In the genomic region with DNA sequence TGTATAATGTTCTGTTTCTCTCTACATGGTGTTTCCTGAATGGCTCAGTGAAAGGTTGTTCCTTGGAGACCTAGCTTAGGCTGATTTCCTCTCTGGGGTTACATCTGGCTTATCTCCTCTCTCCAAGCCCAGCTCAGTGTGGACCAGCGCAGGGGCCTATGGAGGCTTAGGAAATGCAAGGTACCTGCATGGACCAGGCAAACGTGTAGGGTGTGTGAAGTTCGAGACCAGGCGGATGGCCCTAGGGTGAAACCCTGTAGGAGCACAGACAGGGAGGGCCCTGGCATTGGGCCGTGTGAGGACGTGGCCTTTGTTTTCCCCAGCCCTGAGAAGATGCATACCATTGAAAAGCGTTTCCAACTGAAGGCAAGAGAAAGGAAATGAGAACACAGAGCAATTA, we compare ENCODE assay signal across 20 cellular contexts. TPM values are rescaled to one million over a fixed set of nuclear protein-coding genes. Genes with fewer than 3 reads are reported as not detected.
DNase-seq lines count a peak whose midpoint lies in the region; ATAC-seq and TF ChIP-seq lines count a peak whose summit lies in the region.
"Had no signal": no experiment of that assay in that cellular context is flagged by ENCODE, and none has a peak within 500 bp of the region (broad histone marks: within the 10 kb centered on the region; RNA-seq: fewer than 3 reads in every experiment).

No MANE protein-coding gene starts in this region.

- peak in 5 of 8 donors; percentile 20 to 61 (median 52) for ATAC-seq in heart right ventricle
- ATAC-seq in WTC11 = peak; percentile 41
- peak; percentile 34 for ATAC-seq in esophagus mucosa
- peak; percentile 9 for ATAC-seq in upper lobe of right lung

- H3K27ac ChIP-seq in heart right ventricle (peak overlapping the region in 2 of 10 donors; percentile 15 to 31), upper lobe of right lung (no peak overlapping the region)
- H3K27ac ChIP-seq: PC-9 had no signal

- no peaks in the 10 kb centered on the region for H3K27me3 ChIP-seq in heart right ventricle
- H3K27me3 ChIP-seq in upper lobe of right lung = no peaks in the 10 kb centered on the region
- H3K27me3 ChIP-seq: MG63 had no signal

- peaks cover 0 to 36% (median 0%) of the 10 kb centered on the region in 9 donors for H3K4me1 ChIP-seq in heart right ventricle
- H3K4me1 ChIP-seq in upper lobe of right lung = peaks cover 3% of the 10 kb centered on the region

- H3K9me3 ChIP-seq in heart right ventricle = no peaks in the 10 kb centered on the region
- H3K9me3 ChIP-seq in upper lobe of right lung = no peaks in the 10 kb centered on the region
- H3K9me3 ChIP-seq: MG63 had no signal

- H3K36me3 Mint-ChIP-seq in WTC11 = peaks cover 7% of the 10 kb centered on the region
- no peaks in the 10 kb centered on the region for H3K36me3 Mint-ChIP-seq in activated CD4-positive, alpha-beta memory T cell treated with anti-CD3 and anti-CD28 coated beads for 36 hours

- peak overlapping the region; percentile 10; the same call in 1 of the 2 replicates for H3K27ac Mint-ChIP-seq in WTC11
- no peak overlapping the region for H3K27ac Mint-ChIP-seq in activated CD4-positive, alpha-beta memory T cell treated with anti-CD3 and anti-CD28 coated beads for 36 hours
- H3K27ac Mint-ChIP-seq: CD4-positive, alpha-beta T cell had no signal

- WGBS in heart right ventricle, 2 donors = 55 to 72% methylated on average over 7 of the region's 7 CpGs

- CTCF ChIA-PET in WTC11 (lab: Charles Lee) = no interaction called here
- CTCF ChIA-PET in activated CD4-positive, alpha-beta memory T cell treated with anti-CD3 and anti-CD28 coated beads for 36 hours (lab: Charles Lee) = no interaction called here

- DNase-seq in heart right ventricle = no peak
- no peak for DNase-seq in cardiac septum (ENCODE audit: low spot score)
- DNase-seq in WTC11 (ENCODE audit: low spot score) = no peak
- DNase-seq in upper lobe of right lung = no peak
- DNase-seq in stimulated activated CD4-positive, alpha-beta T cell treated with anti-CD3 and anti-CD28 coated beads, Interleukin-2, amount 100 ng/mL, for 48 hours = no peak
- no peak for DNase-seq in NCI-H2107 treated with DMSO at 0.1 percent for 48 hours (lab: John Stamatoyannopoulos, UW; ENCODE audit: unreplicated experiment)
- no peak for DNase-seq in activated CD4-positive, alpha-beta memory T cell treated with anti-CD3 and anti-CD28 coated beads for 36 hours
- DNase-seq: CD4-positive, alpha-beta T cell; COR-L47; DMS53; IMR-90; KG1; MG63; NCI-H1694; NCI-H2029 treated with DMSO at 0.1 percent for 48 hours; NCI-H2227 treated with DMSO at 0.1 percent for 48 hours; NCI-H526 treated with DMSO at 0.1 percent for 48 hours; PC-9; SHP77 had no signal

- no peak overlapping the region for H3K4me3 Mint-ChIP-seq in WTC11
- no peak overlapping the region for H3K4me3 Mint-ChIP-seq in activated CD4-positive, alpha-beta memory T cell treated with anti-CD3 and anti-CD28 coated beads for 36 hours
- H3K4me3 Mint-ChIP-seq: CD4-positive, alpha-beta T cell had no signal

- no peaks in the 10 kb centered on the region for H3K27me3 Mint-ChIP-seq in WTC11 (ENCODE audit: low read depth)
- H3K27me3 Mint-ChIP-seq in activated CD4-positive, alpha-beta memory T cell treated with anti-CD3 and anti-CD28 coated beads for 36 hours = no peaks in the 10 kb centered on the region
- H3K27me3 Mint-ChIP-seq: CD4-positive, alpha-beta T cell had no signal

- H3K4me3 ChIP-seq in heart right ventricle (no peak overlapping the region), upper lobe of right lung (no peak overlapping the region)
- H3K4me3 ChIP-seq: MG63, PC-9 had no signal

- H3K36me3 ChIP-seq in heart right ventricle = no peaks in the 10 kb centered on the region
- H3K36me3 ChIP-seq in upper lobe of right lung = no peaks in the 10 kb centered on the region
- H3K36me3 ChIP-seq: MG63 had no signal

- TF ChIP-seq CTCF in heart right ventricle (IDR thresholded peaks at IDR 0.05) = no peak
- TF ChIP-seq CTCF in WTC11 (IDR thresholded peaks at IDR 0.05) = no peak
- TF ChIP-seq CTCF in upper lobe of right lung (IDR thresholded peaks at IDR 0.05) = no peak

- H3K4me1 Mint-ChIP-seq in WTC11 = peaks cover 55% of the 10 kb centered on the region
- no peaks in the 10 kb centered on the region for H3K4me1 Mint-ChIP-seq in activated CD4-positive, alpha-beta memory T cell treated with anti-CD3 and anti-CD28 coated beads for 36 hours (ENCODE audit: low read depth)

- intact Hi-C loops in heart right ventricle (cut with DNase I) (loop anchor here in 1 of 10 donors (5.0 kb wide), 1 partner anchor 57 kb away; a partner anchor contains a TSS), cardiac septum (cut with DNase I) (no loop called here), upper lobe of right lung (cut with DNase I) (no loop called here)
- intact Hi-C loops in activated CD4-positive, alpha-beta memory T cell treated with anti-CD3 and anti-CD28 coated beads for 36 hours (cut with micrococcal nuclease) = no loop called here

- POLR2A ChIA-PET in WTC11 (lab: Charles Lee) = no interaction called here
- POLR2A ChIA-PET in activated CD4-positive, alpha-beta memory T cell treated with anti-CD3 and anti-CD28 coated beads for 36 hours (lab: Charles Lee) = no interaction called here

- H3K9me3 Mint-ChIP-seq in WTC11 = no peaks in the 10 kb centered on the region
- no peaks in the 10 kb centered on the region for H3K9me3 Mint-ChIP-seq in activated CD4-positive, alpha-beta memory T cell treated with anti-CD3 and anti-CD28 coated beads for 36 hours
- H3K9me3 Mint-ChIP-seq: CD4-positive, alpha-beta T cell had no signal

TF ChIP-seq in WTC11, 78 proteins besides CTCF, POLR2A, EP300 and RAD21:
- TF ChIP-seq, protein P1, sequence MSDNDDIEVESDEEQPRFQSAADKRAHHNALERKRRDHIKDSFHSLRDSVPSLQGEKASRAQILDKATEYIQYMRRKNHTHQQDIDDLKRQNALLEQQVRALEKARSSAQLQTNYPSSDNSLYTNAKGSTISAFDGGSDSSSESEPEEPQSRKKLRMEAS (CRISPR knock-in tag; IDR thresholded peaks at IDR 0.05) = no peak
- TF ChIP-seq JAZF1 (CRISPR knock-in tag; IDR thresholded peaks at IDR 0.05) (no peak), TEAD4 (CRISPR knock-in tag; IDR thresholded peaks at IDR 0.05) (no peak), RELA (CRISPR knock-in tag; IDR thresholded peaks at IDR 0.05; ENCODE audit: borderline replicate concordance) (no peak), SMAD4 (CRISPR knock-in tag; IDR thresholded peaks at IDR 0.05) (no peak), GRHL2 (CRISPR knock-in tag; IDR thresholded peaks at IDR 0.05; ENCODE audit: insufficient replicate concordance, severe bottlenecking) (no peak)
- TF ChIP-seq, protein P2, sequence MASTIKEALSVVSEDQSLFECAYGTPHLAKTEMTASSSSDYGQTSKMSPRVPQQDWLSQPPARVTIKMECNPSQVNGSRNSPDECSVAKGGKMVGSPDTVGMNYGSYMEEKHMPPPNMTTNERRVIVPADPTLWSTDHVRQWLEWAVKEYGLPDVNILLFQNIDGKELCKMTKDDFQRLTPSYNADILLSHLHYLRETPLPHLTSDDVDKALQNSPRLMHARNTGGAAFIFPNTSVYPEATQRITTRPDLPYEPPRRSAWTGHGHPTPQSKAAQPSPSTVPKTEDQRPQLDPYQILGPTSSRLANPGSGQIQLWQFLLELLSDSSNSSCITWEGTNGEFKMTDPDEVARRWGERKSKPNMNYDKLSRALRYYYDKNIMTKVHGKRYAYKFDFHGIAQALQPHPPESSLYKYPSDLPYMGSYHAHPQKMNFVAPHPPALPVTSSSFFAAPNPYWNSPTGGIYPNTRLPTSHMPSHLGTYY (CRISPR knock-in tag; IDR thresholded peaks at IDR 0.05) = no peak
- TF ChIP-seq, protein P3, sequence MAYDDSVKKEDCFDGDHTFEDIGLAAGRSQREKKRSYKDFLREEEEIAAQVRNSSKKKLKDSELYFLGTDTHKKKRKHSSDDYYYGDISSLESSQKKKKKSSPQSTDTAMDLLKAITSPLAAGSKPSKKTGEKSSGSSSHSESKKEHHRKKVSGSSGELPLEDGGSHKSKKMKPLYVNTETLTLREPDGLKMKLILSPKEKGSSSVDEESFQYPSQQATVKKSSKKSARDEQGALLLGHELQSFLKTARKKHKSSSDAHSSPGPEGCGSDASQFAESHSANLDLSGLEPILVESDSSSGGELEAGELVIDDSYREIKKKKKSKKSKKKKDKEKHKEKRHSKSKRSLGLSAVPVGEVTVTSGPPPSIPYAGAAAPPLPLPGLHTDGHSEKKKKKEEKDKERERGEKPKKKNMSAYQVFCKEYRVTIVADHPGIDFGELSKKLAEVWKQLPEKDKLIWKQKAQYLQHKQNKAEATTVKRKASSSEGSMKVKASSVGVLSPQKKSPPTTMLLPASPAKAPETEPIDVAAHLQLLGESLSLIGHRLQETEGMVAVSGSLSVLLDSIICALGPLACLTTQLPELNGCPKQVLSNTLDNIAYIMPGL (CRISPR knock-in tag; IDR thresholded peaks at IDR 0.05) = no peak
- TF ChIP-seq, protein P4, sequence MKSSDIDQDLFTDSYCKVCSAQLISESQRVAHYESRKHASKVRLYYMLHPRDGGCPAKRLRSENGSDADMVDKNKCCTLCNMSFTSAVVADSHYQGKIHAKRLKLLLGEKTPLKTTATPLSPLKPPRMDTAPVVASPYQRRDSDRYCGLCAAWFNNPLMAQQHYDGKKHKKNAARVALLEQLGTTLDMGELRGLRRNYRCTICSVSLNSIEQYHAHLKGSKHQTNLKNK (CRISPR knock-in tag; IDR thresholded peaks at IDR 0.05) = no peak

RNA-seq across cellular contexts. Expression of a gene that starts 59.0 kb away (rescaled TPM):
- total RNA-seq in heart right ventricle = 10 to 100 TPM; 18.0 to 26.7 (median 21.0) TPM
- 1 to 10 TPM; 7.8 to 9.1 TPM for polyA plus RNA-seq in heart right ventricle
- 31.2 TPM for total RNA-seq in cardiac septum
- 52.1 to 58.4 TPM (median 55.8 TPM) in 3 replicates for total RNA-seq in WTC11 (2021)
- 37.6 TPM for total RNA-seq in esophagus mucosa
- total RNA-seq in upper lobe of right lung = 46.4 TPM
- under 1 TPM; 0.22 to 0.29 TPM for total RNA-seq in activated CD4-positive, alpha-beta memory T cell treated with anti-CD3 and anti-CD28 coated beads for 36 hours
- total RNA-seq: CD4-positive, alpha-beta T cell had no signal

Comparison
In these comparisons a context has a peak if more than half of its experiments do, and no peak if none do; other contexts are left out.
1. RNA of a gene that starts 59.0 kb away (total RNA-seq): 52.1 to 58.4 TPM in WTC11, 46.4 TPM in upper lobe of right lung (single experiment), 37.6 TPM in esophagus mucosa (single experiment), 31.2 TPM in cardiac septum (single experiment) and 18.0 to 26.7 TPM in heart right ventricle; 0.22 to 0.29 TPM in activated CD4-positive, alpha-beta memory T cell treated with anti-CD3 and anti-CD28 coated beads for 36 hours; every median in the first group is over 10 times any median in the second.
2. Peak in every context shown above with its lines, with median percentiles within 50 percentile points of each other: ATAC-seq.